ENCODE assay signal across 1 cellular context in genomic region chr16:88888778-88889387, GRCh38.
A peak's percentile ranks its signal among the peaks of the same experiment; 100 is the strongest.
TF ChIP-seq lines count a peak whose summit lies in the region.

No MANE protein-coding gene starts in this region.

TF ChIP-seq in K562, 482 proteins besides CTCF, POLR2A, EP300 and RAD21 (continues in another document):
- TF ChIP-seq SUPT5H (IDR thresholded peaks at IDR 0.05) (peak; percentile 56), ZNF263 (CRISPR knock-in tag; IDR thresholded peaks at IDR 0.05; ENCODE audit: borderline replicate concordance) (peak; percentile 86), THAP7 (CRISPR knock-in tag; IDR thresholded peaks at IDR 0.05) (no peak), HMGN3 (IDR thresholded peaks at IDR 0.05; ENCODE audit: borderline replicate concordance, extremely low read depth, insufficient read length, low read depth, low read length) (no peak), SMARCA5 (IDR thresholded peaks at IDR 0.05) (no peak), ZNF639 (CRISPR knock-in tag; conservative IDR thresholded peaks at IDR 0.05 in 1 of 2, IDR thresholded peaks at IDR 0.05 in 1 of 2) (no peak), GTF2E2 (tag; IDR thresholded peaks at IDR 0.05) (no peak), ZNF561 (CRISPR knock-in tag; conservative IDR thresholded peaks at IDR 0.05) (no peak), MCM5 (IDR thresholded peaks at IDR 0.05; ENCODE audit: low read depth) (no peak), ZNF146 (CRISPR knock-in tag; IDR thresholded peaks at IDR 0.05; ENCODE audit: unreplicated experiment) (no peak), TAF7 (tag; IDR thresholded peaks at IDR 0.05) (no peak), HCFC1 (IDR thresholded peaks at IDR 0.05; ENCODE audit: low read depth, low read length) (no peak), IRF2 (CRISPR knock-in tag; IDR thresholded peaks at IDR 0.05) (no peak), STAT5A (IDR thresholded peaks at IDR 0.05; ENCODE audit: borderline replicate concordance, low read length) (no peak), HBP1 (CRISPR knock-in tag; IDR thresholded peaks at IDR 0.05) (no peak), KLF16 (IDR thresholded peaks at IDR 0.05) (no peak), TAF9B (IDR thresholded peaks at IDR 0.05; ENCODE audit: partially characterized antibody) (no peak), EGR1 (conservative IDR thresholded peaks at IDR 0.05) (0 out of 2 replicates have a peak, but pooled peaks have one; percentile 17), RFX7 (CRISPR knock-in tag; IDR thresholded peaks at IDR 0.05) (no peak), TRIM24 (IDR thresholded peaks at IDR 0.05) (peak in 1 of 2 experiments; percentile 44; a peak in 1 of 4 replicates), CCNT2 (IDR thresholded peaks at IDR 0.05; ENCODE audit: borderline replicate concordance, extremely low read depth, insufficient read length, low read depth, low read length) (peak; percentile 43), ZNF696 (CRISPR knock-in tag; conservative IDR thresholded peaks at IDR 0.05) (no peak), IFI16 (CRISPR knock-in tag; IDR thresholded peaks at IDR 0.05) (no peak), GATAD2B (IDR thresholded peaks at IDR 0.05; ENCODE audit: borderline replicate concordance) (no peak), ZNF77 (CRISPR knock-in tag; IDR thresholded peaks at IDR 0.05) (no peak), ZBTB12 (CRISPR knock-in tag; IDR thresholded peaks at IDR 0.05) (no peak), BHLHE40 (IDR thresholded peaks at IDR 0.05; ENCODE audit: low read length) (no peak), HDAC1 (IDR thresholded peaks at IDR 0.05) (no peak), TFE3 (CRISPR knock-in tag; IDR thresholded peaks at IDR 0.05) (no peak), TGIF2 (CRISPR knock-in tag; IDR thresholded peaks at IDR 0.05) (no peak), MEF2A (IDR thresholded peaks at IDR 0.05; ENCODE audit: control insufficient read depth, low read depth, low read length) (no peak), RBM22 (IDR thresholded peaks at IDR 0.05; ENCODE audit: low read depth, low read length, poor library complexity, severe bottlenecking) (peak; percentile 98), FOXO4 (CRISPR knock-in tag; IDR thresholded peaks at IDR 0.05) (no peak), RBM39 (optimal IDR thresholded peaks at IDR 0.05; ENCODE audit: low read depth, low read length) (peak; percentile 35), SMAD2 (IDR thresholded peaks at IDR 0.05; ENCODE audit: low read depth, low read length) (no peak), ZNF778 (CRISPR knock-in tag; IDR thresholded peaks at IDR 0.05) (no peak), ZNF197 (CRISPR knock-in tag; IDR thresholded peaks at IDR 0.05; ENCODE audit: low read depth) (no peak), HDGF (IDR thresholded peaks at IDR 0.05) (no peak), SIRT6 (IDR thresholded peaks at IDR 0.05; ENCODE audit: low read depth, low read length) (no peak), POLR2G (IDR thresholded peaks at IDR 0.05; ENCODE audit: low read depth, low read length) (peak; percentile 82), HSF4 (CRISPR knock-in tag; IDR thresholded peaks at IDR 0.05; ENCODE audit: borderline replicate concordance) (no peak)
- TF ChIP-seq, protein P1, sequence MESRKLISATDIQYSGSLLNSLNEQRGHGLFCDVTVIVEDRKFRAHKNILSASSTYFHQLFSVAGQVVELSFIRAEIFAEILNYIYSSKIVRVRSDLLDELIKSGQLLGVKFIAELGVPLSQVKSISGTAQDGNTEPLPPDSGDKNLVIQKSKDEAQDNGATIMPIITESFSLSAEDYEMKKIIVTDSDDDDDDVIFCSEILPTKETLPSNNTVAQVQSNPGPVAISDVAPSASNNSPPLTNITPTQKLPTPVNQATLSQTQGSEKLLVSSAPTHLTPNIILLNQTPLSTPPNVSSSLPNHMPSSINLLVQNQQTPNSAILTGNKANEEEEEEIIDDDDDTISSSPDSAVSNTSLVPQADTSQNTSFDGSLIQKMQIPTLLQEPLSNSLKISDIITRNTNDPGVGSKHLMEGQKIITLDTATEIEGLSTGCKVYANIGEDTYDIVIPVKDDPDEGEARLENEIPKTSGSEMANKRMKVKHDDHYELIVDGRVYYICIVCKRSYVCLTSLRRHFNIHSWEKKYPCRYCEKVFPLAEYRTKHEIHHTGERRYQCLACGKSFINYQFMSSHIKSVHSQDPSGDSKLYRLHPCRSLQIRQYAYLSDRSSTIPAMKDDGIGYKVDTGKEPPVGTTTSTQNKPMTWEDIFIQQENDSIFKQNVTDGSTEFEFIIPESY (CRISPR knock-in tag; IDR thresholded peaks at IDR 0.05), result peak; percentile 94
- TF ChIP-seq, protein P2, sequence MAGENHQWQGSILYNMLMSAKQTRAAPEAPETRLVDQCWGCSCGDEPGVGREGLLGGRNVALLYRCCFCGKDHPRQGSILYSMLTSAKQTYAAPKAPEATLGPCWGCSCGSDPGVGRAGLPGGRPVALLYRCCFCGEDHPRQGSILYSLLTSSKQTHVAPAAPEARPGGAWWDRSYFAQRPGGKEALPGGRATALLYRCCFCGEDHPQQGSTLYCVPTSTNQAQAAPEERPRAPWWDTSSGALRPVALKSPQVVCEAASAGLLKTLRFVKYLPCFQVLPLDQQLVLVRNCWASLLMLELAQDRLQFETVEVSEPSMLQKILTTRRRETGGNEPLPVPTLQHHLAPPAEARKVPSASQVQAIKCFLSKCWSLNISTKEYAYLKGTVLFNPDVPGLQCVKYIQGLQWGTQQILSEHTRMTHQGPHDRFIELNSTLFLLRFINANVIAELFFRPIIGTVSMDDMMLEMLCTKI (IDR thresholded peaks at IDR 0.05; ENCODE audit: partially characterized antibody), result no peak
- TF ChIP-seq, protein P3, sequence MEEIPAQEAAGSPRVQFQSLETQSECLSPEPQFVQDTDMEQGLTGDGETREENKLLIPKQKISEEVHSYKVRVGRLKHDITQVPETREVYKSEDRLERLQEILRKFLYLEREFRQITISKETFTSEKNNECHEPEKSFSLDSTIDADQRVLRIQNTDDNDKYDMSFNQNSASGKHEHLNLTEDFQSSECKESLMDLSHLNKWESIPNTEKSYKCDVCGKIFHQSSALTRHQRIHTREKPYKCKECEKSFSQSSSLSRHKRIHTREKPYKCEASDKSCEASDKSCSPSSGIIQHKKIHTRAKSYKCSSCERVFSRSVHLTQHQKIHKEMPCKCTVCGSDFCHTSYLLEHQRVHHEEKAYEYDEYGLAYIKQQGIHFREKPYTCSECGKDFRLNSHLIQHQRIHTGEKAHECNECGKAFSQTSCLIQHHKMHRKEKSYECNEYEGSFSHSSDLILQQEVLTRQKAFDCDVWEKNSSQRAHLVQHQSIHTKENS (CRISPR knock-in tag; IDR thresholded peaks at IDR 0.05), result no peak
- TF ChIP-seq, protein P4, sequence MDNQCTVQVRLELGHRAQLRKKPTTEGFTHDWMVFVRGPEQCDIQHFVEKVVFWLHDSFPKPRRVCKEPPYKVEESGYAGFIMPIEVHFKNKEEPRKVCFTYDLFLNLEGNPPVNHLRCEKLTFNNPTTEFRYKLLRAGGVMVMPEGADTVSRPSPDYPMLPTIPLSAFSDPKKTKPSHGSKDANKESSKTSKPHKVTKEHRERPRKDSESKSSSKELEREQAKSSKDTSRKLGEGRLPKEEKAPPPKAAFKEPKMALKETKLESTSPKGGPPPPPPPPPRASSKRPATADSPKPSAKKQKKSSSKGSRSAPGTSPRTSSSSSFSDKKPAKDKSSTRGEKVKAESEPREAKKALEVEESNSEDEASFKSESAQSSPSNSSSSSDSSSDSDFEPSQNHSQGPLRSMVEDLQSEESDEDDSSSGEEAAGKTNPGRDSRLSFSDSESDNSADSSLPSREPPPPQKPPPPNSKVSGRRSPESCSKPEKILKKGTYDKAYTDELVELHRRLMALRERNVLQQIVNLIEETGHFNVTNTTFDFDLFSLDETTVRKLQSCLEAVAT (IDR thresholded peaks at IDR 0.05), result no peak
- TF ChIP-seq, protein P5, sequence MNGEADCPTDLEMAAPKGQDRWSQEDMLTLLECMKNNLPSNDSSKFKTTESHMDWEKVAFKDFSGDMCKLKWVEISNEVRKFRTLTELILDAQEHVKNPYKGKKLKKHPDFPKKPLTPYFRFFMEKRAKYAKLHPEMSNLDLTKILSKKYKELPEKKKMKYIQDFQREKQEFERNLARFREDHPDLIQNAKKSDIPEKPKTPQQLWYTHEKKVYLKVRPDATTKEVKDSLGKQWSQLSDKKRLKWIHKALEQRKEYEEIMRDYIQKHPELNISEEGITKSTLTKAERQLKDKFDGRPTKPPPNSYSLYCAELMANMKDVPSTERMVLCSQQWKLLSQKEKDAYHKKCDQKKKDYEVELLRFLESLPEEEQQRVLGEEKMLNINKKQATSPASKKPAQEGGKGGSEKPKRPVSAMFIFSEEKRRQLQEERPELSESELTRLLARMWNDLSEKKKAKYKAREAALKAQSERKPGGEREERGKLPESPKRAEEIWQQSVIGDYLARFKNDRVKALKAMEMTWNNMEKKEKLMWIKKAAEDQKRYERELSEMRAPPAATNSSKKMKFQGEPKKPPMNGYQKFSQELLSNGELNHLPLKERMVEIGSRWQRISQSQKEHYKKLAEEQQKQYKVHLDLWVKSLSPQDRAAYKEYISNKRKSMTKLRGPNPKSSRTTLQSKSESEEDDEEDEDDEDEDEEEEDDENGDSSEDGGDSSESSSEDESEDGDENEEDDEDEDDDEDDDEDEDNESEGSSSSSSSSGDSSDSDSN (IDR thresholded peaks at IDR 0.05; ENCODE audit: borderline replicate concordance in 1 of 2, low read depth in 2 of 2, low read length in 2 of 2), result no peak
- TF ChIP-seq, protein P6, sequence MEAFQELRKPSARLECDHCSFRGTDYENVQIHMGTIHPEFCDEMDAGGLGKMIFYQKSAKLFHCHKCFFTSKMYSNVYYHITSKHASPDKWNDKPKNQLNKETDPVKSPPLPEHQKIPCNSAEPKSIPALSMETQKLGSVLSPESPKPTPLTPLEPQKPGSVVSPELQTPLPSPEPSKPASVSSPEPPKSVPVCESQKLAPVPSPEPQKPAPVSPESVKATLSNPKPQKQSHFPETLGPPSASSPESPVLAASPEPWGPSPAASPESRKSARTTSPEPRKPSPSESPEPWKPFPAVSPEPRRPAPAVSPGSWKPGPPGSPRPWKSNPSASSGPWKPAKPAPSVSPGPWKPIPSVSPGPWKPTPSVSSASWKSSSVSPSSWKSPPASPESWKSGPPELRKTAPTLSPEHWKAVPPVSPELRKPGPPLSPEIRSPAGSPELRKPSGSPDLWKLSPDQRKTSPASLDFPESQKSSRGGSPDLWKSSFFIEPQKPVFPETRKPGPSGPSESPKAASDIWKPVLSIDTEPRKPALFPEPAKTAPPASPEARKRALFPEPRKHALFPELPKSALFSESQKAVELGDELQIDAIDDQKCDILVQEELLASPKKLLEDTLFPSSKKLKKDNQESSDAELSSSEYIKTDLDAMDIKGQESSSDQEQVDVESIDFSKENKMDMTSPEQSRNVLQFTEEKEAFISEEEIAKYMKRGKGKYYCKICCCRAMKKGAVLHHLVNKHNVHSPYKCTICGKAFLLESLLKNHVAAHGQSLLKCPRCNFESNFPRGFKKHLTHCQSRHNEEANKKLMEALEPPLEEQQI (IDR thresholded peaks at IDR 0.05), result no peak
